ENCODE assay signal across 10 cellular contexts in genomic region chr21:28633803-28634572, GRCh38.
A peak's percentile ranks its signal among the peaks of the same experiment; 100 is the strongest.
DNase-seq lines count a peak whose midpoint lies in the region; ATAC-seq, FAIRE-seq and TF ChIP-seq lines count a peak whose summit lies in the region.
"Had no signal": no experiment of that assay in that cellular context is flagged by ENCODE, and none has a peak within 500 bp of the region (broad histone marks: within the 10 kb centered on the region; RNA-seq: fewer than 3 reads in every experiment).

No MANE protein-coding gene starts in this region.

- H3K27ac ChIP-seq in ACC112 (ENCODE audit: low read depth, low read length) (peak overlapping the region; percentile 99), lower lobe of right lung (peak overlapping the region; percentile 47)

- H3K9me3 ChIP-seq in MG63 (peaks cover 2% of the 10 kb centered on the region; the same call in 1 of the 2 replicates), lower lobe of right lung (no peaks in the 10 kb centered on the region)

- peak; percentile 42 to 45 for ATAC-seq in lower lobe of right lung
- ATAC-seq: CD8-positive, alpha-beta T cell had no signal

- no peaks in the 10 kb centered on the region for H3K79me2 ChIP-seq in ACC112 (ENCODE audit: control insufficient read depth, insufficient read depth, low read length, unreplicated experiment)

- peaks cover 69% of the 10 kb centered on the region for H3K4me1 ChIP-seq in ACC112 (ENCODE audit: control insufficient read depth, insufficient read depth, low read length, unreplicated experiment)
- H3K4me1 ChIP-seq in lower lobe of right lung, result no peaks in the 10 kb centered on the region

- H2AFZ ChIP-seq in ACC112 (ENCODE audit: low read length, unreplicated experiment), result peak overlapping the region; percentile 36

- no peaks in the 10 kb centered on the region for H3K36me3 ChIP-seq in ACC112 (ENCODE audit: insufficient read depth, low read length)
- peaks cover 3% of the 10 kb centered on the region; the same call in 1 of the 2 replicates for H3K36me3 ChIP-seq in MG63
- no peaks in the 10 kb centered on the region for H3K36me3 ChIP-seq in lower lobe of right lung

- no peak for FAIRE-seq in GM12891 (lab: Jason Lieb, UNC)

- H3K4me3 ChIP-seq in ACC112 (ENCODE audit: low read depth, low read length) (peak overlapping the region; percentile 45), MG63 (no peak overlapping the region), lower lobe of right lung (no peak overlapping the region)

- H3K27me3 ChIP-seq in ACC112 (ENCODE audit: insufficient read depth, low read length) (no peaks in the 10 kb centered on the region), MG63 (no peaks in the 10 kb centered on the region), lower lobe of right lung (ENCODE audit: low read depth) (no peaks in the 10 kb centered on the region)

- peak; percentile 79 for DNase-seq in MG63
- peak; percentile 41 to 87 for DNase-seq in dermis microvascular lymphatic vessel endothelial cell (ENCODE audit: low read depth in 2 of 2)
- DNase-seq in lower lobe of right lung, result no peak
- DNase-seq in ureter (ENCODE audit: low spot score), result no peak
- no peak for DNase-seq in islet precursor cell
- DNase-seq in middle frontal gyrus (ENCODE audit: extremely low spot score, low spot score), result no peak
- DNase-seq in GM12891 (ENCODE audit: insufficient read length, low spot score), result no peak
- DNase-seq: CD8-positive, alpha-beta T cell; KG1 had no signal

- intact Hi-C loops in lower lobe of right lung (cut with DNase I), result no loop called here

- TF ChIP-seq POLR2A in GM12891 (IDR thresholded peaks at IDR 0.05; ENCODE audit: low read depth, low read length), result no peak

- no peak for TF ChIP-seq CTCF in lower lobe of right lung (IDR thresholded peaks at IDR 0.05)

TF ChIP-seq in GM12891, 5 proteins besides CTCF, POLR2A, EP300 and RAD21:
- TF ChIP-seq PAX5 (IDR thresholded peaks at IDR 0.05; ENCODE audit: insufficient read depth, low read length, severe bottlenecking), result no peak
- TF ChIP-seq POLR2AphosphoS5 (IDR thresholded peaks at IDR 0.05; ENCODE audit: low read depth, low read length), result no peak
- TF ChIP-seq TAF1 (IDR thresholded peaks at IDR 0.05; ENCODE audit: low read depth, low read length), result no peak
- no peak for TF ChIP-seq POU2F2 (IDR thresholded peaks at IDR 0.05; ENCODE audit: low read depth, low read length)
- no peak for TF ChIP-seq SPI1 (IDR thresholded peaks at IDR 0.05; ENCODE audit: low read depth, low read length)

Comparison
In these comparisons a context has a peak if more than half of its experiments do, and no peak if none do; other contexts are left out.
1. DNase-seq: peak in MG63 (single experiment) and dermis microvascular lymphatic vessel endothelial cell (2 of 2); none in lower lobe of right lung (single experiment), ureter (single experiment), islet precursor cell (single experiment), middle frontal gyrus (single experiment) and GM12891 (single experiment).